1 cellular context compared by ENCODE assay signal in genomic region chr2:241686322-241686648, GRCh38.
TF ChIP-seq lines count a peak whose summit lies in the region.

No MANE protein-coding gene starts in this region.

TF ChIP-seq in HepG2, 621 proteins besides CTCF, POLR2A, EP300 and RAD21:
- 0 out of 2 replicates have a peak, but pooled peaks have one; percentile 30 for TF ChIP-seq ZNF605 (CRISPR knock-in tag; IDR thresholded peaks at IDR 0.05)
- TF ChIP-seq NFE2L1 (CRISPR knock-in tag; IDR thresholded peaks at IDR 0.05; ENCODE audit: borderline replicate concordance): 0 out of 2 replicates have a peak, but pooled peaks have one; percentile 56
- TF ChIP-seq SNAI1 (CRISPR knock-in tag; IDR thresholded peaks at IDR 0.05; ENCODE audit: borderline replicate concordance): peak; percentile 68; the same call in 1 of the 2 replicates
- TF ChIP-seq THYN1 (CRISPR knock-in tag; IDR thresholded peaks at IDR 0.05; ENCODE audit: borderline replicate concordance, low read depth): peak; percentile 87; the same call in 1 of the 2 replicates
- 0 out of 2 replicates have a peak, but pooled peaks have one; percentile 25 for TF ChIP-seq EED (CRISPR knock-in tag; IDR thresholded peaks at IDR 0.05)
- TF ChIP-seq SMYD3 (CRISPR knock-in tag; IDR thresholded peaks at IDR 0.05): peak; percentile 60
- TF ChIP-seq PHF5A (CRISPR knock-in tag; IDR thresholded peaks at IDR 0.05; ENCODE audit: low read depth, unreplicated experiment): no peak
- peak; percentile 45; the same call in 1 of the 2 replicates for TF ChIP-seq ZC3H4 (CRISPR knock-in tag; IDR thresholded peaks at IDR 0.05; ENCODE audit: borderline replicate concordance)
- no peak for TF ChIP-seq GLI4 (CRISPR knock-in tag; IDR thresholded peaks at IDR 0.05; ENCODE audit: borderline replicate concordance)
- no peak for TF ChIP-seq THRA (CRISPR knock-in tag; IDR thresholded peaks at IDR 0.05; ENCODE audit: borderline replicate concordance)
- TF ChIP-seq MBD4 (IDR thresholded peaks at IDR 0.05; ENCODE audit: borderline replicate concordance, low read length): no peak
- TF ChIP-seq ZNF598 (CRISPR knock-in tag; IDR thresholded peaks at IDR 0.05; ENCODE audit: borderline replicate concordance): peak; percentile 15; the same call in 1 of the 2 replicates
- TF ChIP-seq CBFB (CRISPR knock-in tag; IDR thresholded peaks at IDR 0.05): 0 out of 2 replicates have a peak, but pooled peaks have one; percentile 16
- peak; percentile 70 for TF ChIP-seq ARID2 (CRISPR knock-in tag; IDR thresholded peaks at IDR 0.05; ENCODE audit: borderline replicate concordance)
- TF ChIP-seq JUND (CRISPR knock-in tag; IDR thresholded peaks at IDR 0.05): 0 out of 2 replicates have a peak, but pooled peaks have one; percentile 6
- no peak for TF ChIP-seq ZNF136 (CRISPR knock-in tag; IDR thresholded peaks at IDR 0.05; ENCODE audit: low read depth)
- 0 out of 2 replicates have a peak, but pooled peaks have one; percentile 14 for TF ChIP-seq ZNF468 (CRISPR knock-in tag; IDR thresholded peaks at IDR 0.05)
- peak; percentile 67; the same call in 1 of the 2 replicates for TF ChIP-seq HIVEP1 (CRISPR knock-in tag; IDR thresholded peaks at IDR 0.05)
- peak; percentile 93 for TF ChIP-seq ZNF770 (CRISPR knock-in tag; IDR thresholded peaks at IDR 0.05)
- 0 out of 2 replicates have a peak, but pooled peaks have one; percentile 47 for TF ChIP-seq ELF4 (CRISPR knock-in tag; IDR thresholded peaks at IDR 0.05; ENCODE audit: borderline replicate concordance)
- TF ChIP-seq ZNF451 (CRISPR knock-in tag; IDR thresholded peaks at IDR 0.05): 0 out of 2 replicates have a peak, but pooled peaks have one; percentile 1
- TF ChIP-seq MXD3 (CRISPR knock-in tag; IDR thresholded peaks at IDR 0.05): peak; percentile 4; the same call in 1 of the 2 replicates
- TF ChIP-seq AGO2 (optimal IDR thresholded peaks at IDR 0.05; ENCODE audit: low read depth, low read length): peak; percentile 64
- TF ChIP-seq ZSCAN5A (CRISPR knock-in tag; IDR thresholded peaks at IDR 0.05; ENCODE audit: borderline replicate concordance): peak; percentile 73; the same call in 1 of the 2 replicates
- peak; percentile 84 for TF ChIP-seq ZNF317 (CRISPR knock-in tag; IDR thresholded peaks at IDR 0.05)
